1 cellular context compared by ENCODE assay signal in the genomic region with DNA sequence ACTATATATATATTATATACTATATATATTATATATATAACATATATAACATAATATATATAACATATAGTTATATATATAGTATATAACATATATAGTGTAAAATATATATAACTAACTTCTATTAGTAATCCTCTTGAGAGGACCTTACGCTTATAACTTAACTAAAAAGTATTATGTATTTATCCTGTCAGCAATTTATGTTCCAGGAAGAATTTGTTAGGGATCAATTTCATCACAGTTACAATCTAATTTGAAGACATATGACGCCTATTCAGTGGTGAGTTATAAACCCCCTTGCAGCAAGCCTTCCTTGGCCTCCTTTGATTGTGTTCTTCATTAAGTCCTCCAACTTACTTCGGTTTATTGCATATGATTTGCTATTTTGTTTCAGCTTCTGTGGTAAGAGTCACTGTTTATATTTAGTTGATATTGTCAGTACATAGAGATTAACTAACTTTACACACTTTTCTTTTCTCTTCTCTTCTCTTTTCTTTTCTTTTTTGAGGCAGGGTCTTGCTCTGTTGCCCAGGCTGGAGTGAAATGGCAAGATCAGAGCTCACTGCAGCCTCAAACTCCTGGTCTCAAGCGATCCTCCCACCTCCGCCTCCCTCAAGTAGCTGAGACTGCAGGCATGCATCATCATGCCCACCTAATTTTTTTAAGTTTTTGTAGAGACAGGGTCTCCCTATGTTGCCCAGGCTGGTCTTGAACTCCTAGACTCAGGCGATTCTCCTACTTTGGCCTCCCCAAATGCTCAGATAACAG.
TF ChIP-seq lines count a peak whose summit lies in the region.

No MANE protein-coding gene starts in this region.

TF ChIP-seq in HepG2, 621 proteins besides CTCF, POLR2A, EP300 and RAD21:
- TF ChIP-seq ZFP36L2 (CRISPR knock-in tag; IDR thresholded peaks at IDR 0.05) (no peak), SRY (CRISPR knock-in tag; IDR thresholded peaks at IDR 0.05) (no peak), SNAI1 (CRISPR knock-in tag; IDR thresholded peaks at IDR 0.05; ENCODE audit: borderline replicate concordance) (no peak), MAFF (IDR thresholded peaks at IDR 0.05; ENCODE audit: low read depth, low read length) (peak; percentile 6; the same call in 1 of the 2 replicates), KAT2B (IDR thresholded peaks at IDR 0.05; ENCODE audit: borderline replicate concordance, low read depth, low read length) (no peak), ZNF749 (CRISPR knock-in tag; IDR thresholded peaks at IDR 0.05; ENCODE audit: borderline replicate concordance) (no peak), SRF (IDR thresholded peaks at IDR 0.05; ENCODE audit: low read depth, low read length) (no peak), HDAC1 (CRISPR knock-in tag; IDR thresholded peaks at IDR 0.05) (no peak), MAFK (conservative IDR thresholded peaks at IDR 0.05 in 1 of 2, IDR thresholded peaks at IDR 0.05 in 1 of 2; ENCODE audit: low read length in 2 of 2) (peak in 1 of 2 experiments; percentile 61; a peak in 1 of 4 replicates), RCOR2 (CRISPR knock-in tag; IDR thresholded peaks at IDR 0.05) (no peak), SPEN (CRISPR knock-in tag; IDR thresholded peaks at IDR 0.05; ENCODE audit: low read depth) (no peak), ZNF446 (CRISPR knock-in tag; IDR thresholded peaks at IDR 0.05) (no peak), ZNF383 (CRISPR knock-in tag; IDR thresholded peaks at IDR 0.05; ENCODE audit: borderline replicate concordance) (no peak), EEA1 (CRISPR knock-in tag; IDR thresholded peaks at IDR 0.05; ENCODE audit: borderline replicate concordance) (no peak), CBFB (CRISPR knock-in tag; IDR thresholded peaks at IDR 0.05) (no peak), ZNF337 (CRISPR knock-in tag; IDR thresholded peaks at IDR 0.05; ENCODE audit: borderline replicate concordance, low read depth) (no peak), ZNF264 (CRISPR knock-in tag; IDR thresholded peaks at IDR 0.05) (no peak)
